ENCODE assay signal across 8 cellular contexts in genomic region chr12:6452245-6452731, GRCh38. TPM values are rescaled to one million over a fixed set of nuclear protein-coding genes. Genes with fewer than 3 reads are reported as not detected.
DNase-seq lines count a peak whose midpoint lies in the region; ATAC-seq, FAIRE-seq and TF ChIP-seq lines count a peak whose summit lies in the region.

No MANE protein-coding gene starts in this region.

- peak overlapping the region; percentile 62 to 67 for H3K4me2 ChIP-seq in H1 (ENCODE audit: insufficient read depth in 1 of 2, low read depth in 2 of 2, low read length in 2 of 2)

- H3K36me3 ChIP-seq in H1 (ENCODE audit: control insufficient read depth in 2 of 4, insufficient read depth in 4 of 4, low read length in 3 of 4) (no peaks in the 10 kb centered on the region), mucosa of descending colon (ENCODE audit: low read depth) (peaks cover 1% of the 10 kb centered on the region), urinary bladder (ENCODE audit: insufficient read depth) (no peaks in the 10 kb centered on the region)

- TF ChIP-seq CTCF in H1 (IDR thresholded peaks at IDR 0.05; ENCODE audit: control extremely low read depth in 1 of 3, insufficient read depth in 1 of 3, low read depth in 1 of 3, low read length in 3 of 3) = no peak
- no peak for TF ChIP-seq CTCF in mucosa of descending colon (IDR thresholded peaks at IDR 0.05)

- H4K5ac ChIP-seq in H1 (ENCODE audit: insufficient read length, low read depth, low read length) = peak overlapping the region; percentile 81

- H3K4me3 Mint-ChIP-seq in T-helper 2 cell treated with Interferon-gamma antibody and Interleukin-4, amounts not matched to agents 5 μg/mL and 100 μg/mL, for 36 hours = peak overlapping the region; percentile 100

- peak overlapping the region; percentile 66 for H2AK5ac ChIP-seq in H1 (ENCODE audit: low read depth, low read length)

- peak overlapping the region; percentile 96 for H3K18ac ChIP-seq in H1 (ENCODE audit: extremely low read depth, low read length)

- POLR2A ChIA-PET in H1 (lab: Charles Lee; ENCODE audit: partially characterized antibody) = interaction anchor here (0.8 to 4.9 kb wide), 15 partner anchors 10 to 129 kb away, joined by 3 to 41 read pairs (median 7); partner anchors contain the start of genes CD27, GAPDH, LTBR and SCNN1A

- H2AFZ ChIP-seq in H1 (ENCODE audit: low read length) = no peak overlapping the region

- no peak overlapping the region for H3K23ac ChIP-seq in H1 (ENCODE audit: insufficient read length)

- peak overlapping the region; percentile 91 for H4K8ac ChIP-seq in H1 (ENCODE audit: extremely low read depth, insufficient read depth, low read length)

- TF ChIP-seq EP300 in H1 (IDR thresholded peaks at IDR 0.05; ENCODE audit: borderline replicate concordance in 1 of 2, low read depth in 2 of 2, low read length in 2 of 2) = no peak

- H4K20me1 ChIP-seq in H1 (replicated peaks in 1 of 2; ENCODE audit: control insufficient read depth in 1 of 2, insufficient read depth in 2 of 2, low read length in 2 of 2) = no peaks in the 10 kb centered on the region

- H3K4me1 ChIP-seq in H1 (replicated peaks in 1 of 4; ENCODE audit: control insufficient read depth in 3 of 4, insufficient read depth in 4 of 4, low read length in 3 of 4) = peaks cover 23 to 36% (median 31%) of the 10 kb centered on the region in 4 experiments
- H3K4me1 ChIP-seq in mucosa of descending colon (ENCODE audit: low read depth) = peaks cover 23% of the 10 kb centered on the region
- no peaks in the 10 kb centered on the region for H3K4me1 ChIP-seq in urinary bladder (ENCODE audit: insufficient read depth)

- no peak for TF ChIP-seq RAD21 in H1 (IDR thresholded peaks at IDR 0.05 in 1 of 2, conservative IDR thresholded peaks at IDR 0.05 in 1 of 2; ENCODE audit: low read depth in 2 of 2, low read length in 2 of 2)

- H3K27me3 ChIP-seq in H1 (replicated peaks in 1 of 4; ENCODE audit: control insufficient read depth in 3 of 4, extremely low read depth in 1 of 4, insufficient read depth in 3 of 4, low read length in 3 of 4) = no peaks in the 10 kb centered on the region

- H2BK15ac ChIP-seq in H1 (ENCODE audit: low read length) = peak overlapping the region; percentile 46; the same call in 1 of the 2 replicates

- no peak for DNase-seq in T-helper 2 cell treated with Interferon-gamma antibody and Interleukin-4, amounts not matched to agents 5 μg/mL and 100 μg/mL, for 36 hours (ENCODE audit: low spot score)
- DNase-seq in T-helper 2 cell = no peak
- DNase-seq in RPMI8226 = peak; percentile 45
- DNase-seq in H1 (ENCODE audit: low read depth in 1 of 2, low spot score in 2 of 2) = peak in 1 of 2 experiments; percentile 54
- DNase-seq in mucosa of descending colon = peak in 2 of 3 donors; percentile 72 to 81

- H3K9me3 Mint-ChIP-seq in T-helper 2 cell treated with Interferon-gamma antibody and Interleukin-4, amounts not matched to agents 5 μg/mL and 100 μg/mL, for 36 hours = no peaks in the 10 kb centered on the region

- peak overlapping the region in 2 of 4 experiments; percentile 1 to 55; a peak in 2 of 7 replicates for H3K9ac ChIP-seq in H1 (replicated peaks in 1 of 4; ENCODE audit: extremely low read depth in 1 of 4, low read depth in 3 of 4, low read length in 3 of 4)

- intact Hi-C loops in mucosa of descending colon (cut with DNase I, micrococcal nuclease) = no loop called here

- H3K14ac ChIP-seq in H1 (ENCODE audit: insufficient read length) = no peak overlapping the region

- peak overlapping the region in 1 of 4 experiments; percentile 42; a peak in 2 of 8 replicates for H3K4me3 ChIP-seq in H1 (ENCODE audit: extremely low read depth in 1 of 4, insufficient read depth in 2 of 4, low read depth in 3 of 4, low read length in 4 of 4)
- peak overlapping the region; percentile 22 for H3K4me3 ChIP-seq in mucosa of descending colon
- peak overlapping the region; percentile 68 for H3K4me3 ChIP-seq in urinary bladder (ENCODE audit: low read depth, low read length)

- no peak overlapping the region for H3K56ac ChIP-seq in H1 (replicated peaks; ENCODE audit: insufficient read length, low read depth, low read length)

- H2BK20ac ChIP-seq in H1 (ENCODE audit: low read length) = peak overlapping the region; percentile 93; the same call in 1 of the 2 replicates

- peaks cover 69% of the 10 kb centered on the region for H3K36me3 Mint-ChIP-seq in T-helper 2 cell treated with Interferon-gamma antibody and Interleukin-4, amounts not matched to agents 5 μg/mL and 100 μg/mL, for 36 hours (ENCODE audit: low read depth)

- ATAC-seq in mucosa of descending colon (peak; percentile 49), HG02970 (IDR thresholded peaks at IDR 0.05; ENCODE audit: low FRiP score, unreplicated experiment) (no peak), HG03354 (IDR thresholded peaks at IDR 0.05; ENCODE audit: poor library complexity, severe bottlenecking, unreplicated experiment) (no peak)

- TF ChIP-seq POLR2A in H1 (IDR thresholded peaks at IDR 0.05; ENCODE audit: control extremely low read depth in 1 of 2, low read depth in 2 of 2, low read length in 2 of 2) = no peak

- peak overlapping the region; percentile 57 for H3K4ac ChIP-seq in H1 (replicated peaks; ENCODE audit: insufficient read length, low read depth, low read length)

- peak overlapping the region; percentile 78 for H3K27ac ChIP-seq in H1 (ENCODE audit: low read depth, low read length)
- H3K27ac ChIP-seq in urinary bladder (ENCODE audit: low read depth) = peak overlapping the region; percentile 94

- peak overlapping the region; percentile 96 for H4K91ac ChIP-seq in H1 (replicated peaks; ENCODE audit: insufficient read length, low read length)

- peak overlapping the region; percentile 99 for H3K27ac Mint-ChIP-seq in T-helper 2 cell treated with Interferon-gamma antibody and Interleukin-4, amounts not matched to agents 5 μg/mL and 100 μg/mL, for 36 hours

- H3K23me2 ChIP-seq in H1 (ENCODE audit: low read depth, low read length) = no peaks in the 10 kb centered on the region; the same call in 1 of the 2 replicates

- CTCF ChIA-PET in H1 (lab: Charles Lee; ENCODE audit: partially characterized antibody) = interaction anchor here (0.5 to 4.4 kb wide), 7 partner anchors 8 to 130 kb away, joined by 3 to 36 read pairs (median 5); no protein-coding TSS in a partner anchor

- H3K79me2 ChIP-seq in H1 (ENCODE audit: control insufficient read depth in 1 of 2, insufficient read depth in 2 of 2, low read length in 2 of 2) = no peaks in the 10 kb centered on the region

- FAIRE-seq in H1 (lab: Jason Lieb, UNC) = no peak

- peaks cover 57% of the 10 kb centered on the region for H3K4me1 Mint-ChIP-seq in T-helper 2 cell treated with Interferon-gamma antibody and Interleukin-4, amounts not matched to agents 5 μg/mL and 100 μg/mL, for 36 hours (ENCODE audit: low read depth)

- 56% methylated on average over 6 of the region's 7 CpGs; no CpG with 5 or more reads in 1 of the 2 experiments for WGBS in H1 (ENCODE audit: extremely low coverage in 1 of 2, insufficient coverage in 1 of 2, insufficient read length in 1 of 2, insufficient replicate concordance in 2 of 2, low coverage in 1 of 2, low lambda C conversion rate in 2 of 2, missing lambda C conversion rate in 1 of 2), 2 experiments
- 9% methylated on average over 7 of the region's 7 CpGs for WGBS in urinary bladder

- H3K9me3 ChIP-seq in H1 (ENCODE audit: insufficient read depth in 2 of 2, low read depth in 1 of 2, low read length in 1 of 2) (no peaks in the 10 kb centered on the region), mucosa of descending colon (no peaks in the 10 kb centered on the region)

- H3K27me3 Mint-ChIP-seq in T-helper 2 cell treated with Interferon-gamma antibody and Interleukin-4, amounts not matched to agents 5 μg/mL and 100 μg/mL, for 36 hours (ENCODE audit: low read depth) = no peaks in the 10 kb centered on the region

- H2BK5ac ChIP-seq in H1 (ENCODE audit: low read depth, low read length) = peak overlapping the region; percentile 88; the same call in 1 of the 2 replicates

- peak overlapping the region; percentile 89 for H2BK120ac ChIP-seq in H1 (replicated peaks; ENCODE audit: low read depth, low read length)

- H3K79me1 ChIP-seq in H1 (ENCODE audit: low read depth, low read length) = no peaks in the 10 kb centered on the region

- H2BK12ac ChIP-seq in H1 (ENCODE audit: low read depth, low read length) = peak overlapping the region; percentile 99

RNA-seq across cellular contexts. Expression of gene TAPBPL, which starts 0.4 kb away (rescaled TPM):
- total RNA-seq in H1 (2021; fragmentation: NEBNext Ultra II Directional; extraction: Animal tissue kit (Norgen Biotek cat#: 25700)) = 0.61 and 0.67 TPM in 2 replicates
- polyA plus RNA-seq in H1 (2011; rRNA removed) (1.5 and 1.6 TPM in 2 replicates), urinary bladder (21.8 TPM)
- 0.72 TPM for polyA plus RNA-seq in H1 (2011; cell fraction: cytosol; rRNA removed)
- 1.7 TPM for polyA plus RNA-seq in H1 (2011; cell fraction: nucleus; rRNA removed)
- 1.3 to 2.0 TPM (median 1.6 TPM) in 4 replicates for polyA plus RNA-seq in H1 (2012, experiment 1 of 2)
- polyA plus RNA-seq in H1 (2012, experiment 2 of 2) = 0.37 TPM
- polyA plus RNA-seq in H1 (2013, experiment 1 of 2) = 0.41 TPM
- 0.70 TPM for polyA plus RNA-seq in H1 (2013, experiment 2 of 2)
- 1.00 and 1.5 TPM in 2 replicates for polyA minus RNA-seq in H1 (2011; rRNA and poly(A)+ RNA removed)
- polyA minus RNA-seq in H1 (2011; cell fraction: cytosol; rRNA and poly(A)+ RNA removed) = not detected
- 1.6 TPM for polyA minus RNA-seq in H1 (2011; cell fraction: nucleus; rRNA and poly(A)+ RNA removed)
- total RNA-seq in mucosa of descending colon (100 to 1,000 TPM in 1 of 3 donors, 10 to 100 TPM in 2; 40.9 to 107 (median 72.0) TPM), urinary bladder (11.1 TPM)

RNA-seq across cellular contexts. Expression of gene CD27, which starts 7.5 kb away (rescaled TPM):
- 0.28 TPM in 1 of 2 replicates, not detected in the other for total RNA-seq in H1 (2021; fragmentation: NEBNext Ultra II Directional; extraction: Animal tissue kit (Norgen Biotek cat#: 25700))
- polyA plus RNA-seq in H1 (2011; rRNA removed) = 0.39 TPM in 2 replicates
- polyA plus RNA-seq in H1 (2011; cell fraction: cytosol; rRNA removed) = 0.30 TPM
- 0.19 TPM for polyA plus RNA-seq in H1 (2011; cell fraction: nucleus; rRNA removed)
- 0.31 to 0.60 TPM (median 0.42 TPM) in 4 replicates for polyA plus RNA-seq in H1 (2012, experiment 1 of 2)
- polyA plus RNA-seq in H1 (2012, experiment 2 of 2) = 0.31 TPM
- polyA plus RNA-seq in H1 (2013, experiment 1 of 2) = 0.18 TPM
- polyA plus RNA-seq in H1 (2013, experiment 2 of 2) = 0.13 TPM
- 0.22 and 0.60 TPM in 2 replicates for polyA minus RNA-seq in H1 (2011; rRNA and poly(A)+ RNA removed)
- not detected for polyA minus RNA-seq in H1 (2011; cell fraction: cytosol; rRNA and poly(A)+ RNA removed)
- not detected for polyA minus RNA-seq in H1 (2011; cell fraction: nucleus; rRNA and poly(A)+ RNA removed)
- 1 to 10 TPM; 1.8 to 5.3 (median 3.9) TPM for total RNA-seq in mucosa of descending colon
- 0.26 TPM for total RNA-seq in urinary bladder
- polyA plus RNA-seq in urinary bladder = 1.7 TPM

RNA-seq across cellular contexts. Expression of gene VAMP1, which starts 18.2 kb away (rescaled TPM):
- 9.3 and 10.8 TPM in 2 replicates for total RNA-seq in H1 (2021; fragmentation: NEBNext Ultra II Directional; extraction: Animal tissue kit (Norgen Biotek cat#: 25700))
- 23.1 and 28.2 TPM in 2 replicates for polyA plus RNA-seq in H1 (2011; rRNA removed)
- polyA plus RNA-seq in H1 (2011; cell fraction: cytosol; rRNA removed) = 32.5 TPM
- 132 TPM for polyA plus RNA-seq in H1 (2011; cell fraction: nucleus; rRNA removed)
- 14.8 to 22.9 TPM (median 21.4 TPM) in 4 replicates for polyA plus RNA-seq in H1 (2012, experiment 1 of 2)
- 7.8 TPM for polyA plus RNA-seq in H1 (2012, experiment 2 of 2)
- 13.7 TPM for polyA plus RNA-seq in H1 (2013, experiment 1 of 2)
- 13.4 TPM for polyA plus RNA-seq in H1 (2013, experiment 2 of 2)
- polyA minus RNA-seq in H1 (2011; rRNA and poly(A)+ RNA removed) = 12.5 and 12.6 TPM in 2 replicates
- 15.7 TPM for polyA minus RNA-seq in H1 (2011; cell fraction: cytosol; rRNA and poly(A)+ RNA removed)
- 17.7 TPM for polyA minus RNA-seq in H1 (2011; cell fraction: nucleus; rRNA and poly(A)+ RNA removed)
- 10 to 100 TPM in 1 of 3 donors, 1 to 10 TPM in 2; 3.8 to 18.7 (median 8.6) TPM for total RNA-seq in mucosa of descending colon
- 11.5 TPM for total RNA-seq in urinary bladder
- 16.7 TPM for polyA plus RNA-seq in urinary bladder

RNA-seq across cellular contexts. Expression of gene MRPL51, which starts 40.8 kb away (rescaled TPM):
- 318 and 331 TPM in 2 replicates for total RNA-seq in H1 (2021; fragmentation: NEBNext Ultra II Directional; extraction: Animal tissue kit (Norgen Biotek cat#: 25700))
- polyA plus RNA-seq in H1 (2011; rRNA removed) (101 and 119 TPM in 2 replicates), urinary bladder (85.6 TPM)
- polyA plus RNA-seq in H1 (2011; cell fraction: cytosol; rRNA removed) = 179 TPM
- polyA plus RNA-seq in H1 (2011; cell fraction: nucleus; rRNA removed) = 62.0 TPM
- 250 to 352 TPM (median 276 TPM) in 4 replicates for polyA plus RNA-seq in H1 (2012, experiment 1 of 2)
- polyA plus RNA-seq in H1 (2012, experiment 2 of 2) = 64.2 TPM
- 764 TPM for polyA plus RNA-seq in H1 (2013, experiment 1 of 2)
- polyA plus RNA-seq in H1 (2013, experiment 2 of 2) = 884 TPM
- 25.9 and 35.9 TPM in 2 replicates for polyA minus RNA-seq in H1 (2011; rRNA and poly(A)+ RNA removed)
- polyA minus RNA-seq in H1 (2011; cell fraction: cytosol; rRNA and poly(A)+ RNA removed) = 36.5 TPM
- polyA minus RNA-seq in H1 (2011; cell fraction: nucleus; rRNA and poly(A)+ RNA removed) = 27.2 TPM
- total RNA-seq in mucosa of descending colon (100 to 1,000 TPM; 119 to 143 (median 136) TPM), urinary bladder (77.0 TPM)

RNA-seq across cellular contexts. Expression of gene NCAPD2, which starts 41.6 kb away (rescaled TPM):
- 129 and 132 TPM in 2 replicates for total RNA-seq in H1 (2021; fragmentation: NEBNext Ultra II Directional; extraction: Animal tissue kit (Norgen Biotek cat#: 25700))
- polyA plus RNA-seq in H1 (2011; rRNA removed) = 55.8 and 69.6 TPM in 2 replicates
- polyA plus RNA-seq in H1 (2011; cell fraction: cytosol; rRNA removed) = 80.8 TPM
- 136 TPM for polyA plus RNA-seq in H1 (2011; cell fraction: nucleus; rRNA removed)
- polyA plus RNA-seq in H1 (2012, experiment 1 of 2) = 87.4 to 104 TPM (median 95.1 TPM) in 4 replicates
- 28.6 TPM for polyA plus RNA-seq in H1 (2012, experiment 2 of 2)
- 55.8 TPM for polyA plus RNA-seq in H1 (2013, experiment 1 of 2)
- polyA plus RNA-seq in H1 (2013, experiment 2 of 2) = 51.4 TPM
- polyA minus RNA-seq in H1 (2011; rRNA and poly(A)+ RNA removed) = 177 and 197 TPM in 2 replicates
- polyA minus RNA-seq in H1 (2011; cell fraction: cytosol; rRNA and poly(A)+ RNA removed) = 94.8 TPM
- 106 TPM for polyA minus RNA-seq in H1 (2011; cell fraction: nucleus; rRNA and poly(A)+ RNA removed)
- total RNA-seq in mucosa of descending colon = 10 to 100 TPM; 25.5 to 47.0 (median 26.0) TPM
- 30.2 TPM for total RNA-seq in urinary bladder
- 19.0 TPM for polyA plus RNA-seq in urinary bladder

Comparison
In these comparisons a context has a peak if more than half of its experiments do, and no peak if none do; other contexts are left out.
1. DNase-seq: peak in RPMI8226 (single experiment) and mucosa of descending colon (2 of 3); none in T-helper 2 cell treated with Interferon-gamma antibody and Interleukin-4, amounts not matched to agents 5 μg/mL and 100 μg/mL, for 36 hours (single experiment) and T-helper 2 cell (0 of 5).